8 cellular contexts compared by ENCODE assay signal in genomic region chr16:84726079-84726669, GRCh38. TPM values are rescaled to one million over a fixed set of nuclear protein-coding genes. Genes with fewer than 3 reads are reported as not detected.
A peak's percentile ranks its signal among the peaks of the same experiment; 100 is the strongest.
DNase-seq lines count a peak whose midpoint lies in the region; ATAC-seq and TF ChIP-seq lines count a peak whose summit lies in the region.

No MANE protein-coding gene starts in this region.

- peak; percentile 92 for TF ChIP-seq CTCF in kidney epithelial cell (IDR thresholded peaks at IDR 0.05; ENCODE audit: insufficient read depth, low read length, poor library complexity, severe bottlenecking)

- no peak overlapping the region for H3K4me3 ChIP-seq in kidney epithelial cell (ENCODE audit: low read depth, low read length)

- DNase-seq in D341Med (ENCODE audit: low spot score) (peak; percentile 72), HCEC 1CT (peak; percentile 70), NCI-H226 (peak; percentile 68), cerebellar cortex (ENCODE audit: low spot score) (peak; percentile 90), kidney epithelial cell (ENCODE audit: low read depth) (peak; percentile 43)
- DNase-seq in activated CD4-positive, alpha-beta T cell treated with anti-CD3 and anti-CD28 coated beads for 1 hour, result peak; percentile 72
- peak; percentile 67 to 68 for DNase-seq in stimulated activated CD4-positive, alpha-beta T cell treated with anti-CD3 and anti-CD28 coated beads, Interleukin-15, amount 100 ng/mL, for 1 hour (ENCODE audit: low read depth in 1 of 2, low spot score in 1 of 2)

- H3K36me3 ChIP-seq in kidney epithelial cell (ENCODE audit: control insufficient read depth, insufficient read depth, low read length), result no peaks in the 10 kb centered on the region

- no peaks in the 10 kb centered on the region for H3K27me3 ChIP-seq in kidney epithelial cell (ENCODE audit: control insufficient read depth, insufficient read depth, low read length)

- no peak for ATAC-seq in HG03097 (IDR thresholded peaks at IDR 0.05; ENCODE audit: low FRiP score, unreplicated experiment)

RNA-seq across cellular contexts. Expression of gene USP10, which starts 26.4 kb away (rescaled TPM):
- 57.6 and 67.8 TPM in 2 replicates for total RNA-seq in kidney epithelial cell
